In the genomic region with DNA sequence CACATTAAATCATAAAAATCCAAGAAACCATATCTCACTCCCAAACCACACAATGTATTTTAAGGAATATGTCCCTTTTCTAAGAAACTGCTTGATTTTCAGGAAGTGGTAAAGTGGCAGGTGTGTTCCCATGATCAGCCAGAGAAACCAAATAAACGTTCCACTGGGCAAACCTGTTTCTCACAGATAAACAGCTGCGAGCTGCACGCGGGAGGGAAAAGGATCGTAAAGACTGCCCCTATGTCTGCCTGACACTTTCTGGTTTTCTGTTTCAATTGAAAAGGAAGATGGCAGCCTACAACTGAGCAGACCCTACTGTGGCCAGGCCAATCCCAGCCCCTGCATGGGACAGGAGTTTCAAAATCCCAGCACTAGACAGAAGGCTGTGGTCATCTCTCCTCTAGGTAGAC, we compare ENCODE assay signal across 1 cellular context.
A peak's percentile ranks its signal among the peaks of the same experiment; 100 is the strongest.
TF ChIP-seq lines count a peak whose summit lies in the region.

No MANE protein-coding gene starts in this region.

TF ChIP-seq in K562, 482 proteins besides CTCF, POLR2A, EP300 and RAD21 (continued from another document and continues in another):
- peak; percentile 20; the same call in 1 of the 2 replicates for TF ChIP-seq JUN (IDR thresholded peaks at IDR 0.05; ENCODE audit: borderline replicate concordance, low read depth, low read length)
- no peak for TF ChIP-seq JUN (CRISPR knock-in tag; IDR thresholded peaks at IDR 0.05; ENCODE audit: borderline replicate concordance)
- no peak for TF ChIP-seq ZFP30 (CRISPR knock-in tag; IDR thresholded peaks at IDR 0.05; ENCODE audit: borderline replicate concordance)
- TF ChIP-seq, protein P1, sequence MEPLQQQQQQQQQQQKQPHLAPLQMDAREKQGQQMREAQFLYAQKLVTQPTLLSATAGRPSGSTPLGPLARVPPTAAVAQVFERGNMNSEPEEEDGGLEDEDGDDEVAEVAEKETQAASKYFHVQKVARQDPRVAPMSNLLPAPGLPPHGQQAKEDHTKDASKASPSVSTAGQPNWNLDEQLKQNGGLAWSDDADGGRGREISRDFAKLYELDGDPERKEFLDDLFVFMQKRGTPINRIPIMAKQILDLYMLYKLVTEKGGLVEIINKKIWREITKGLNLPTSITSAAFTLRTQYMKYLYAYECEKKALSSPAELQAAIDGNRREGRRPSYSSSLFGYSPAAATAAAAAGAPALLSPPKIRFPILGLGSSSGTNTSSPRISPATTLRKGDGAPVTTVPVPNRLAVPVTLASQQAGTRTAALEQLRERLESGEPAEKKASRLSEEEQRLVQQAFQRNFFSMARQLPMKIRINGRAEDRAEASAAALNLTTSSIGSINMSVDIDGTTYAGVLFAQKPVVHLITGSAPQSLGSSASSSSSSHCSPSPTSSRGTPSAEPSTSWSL (CRISPR knock-in tag; IDR thresholded peaks at IDR 0.05; ENCODE audit: borderline replicate concordance) = no peak
- no peak for TF ChIP-seq ZNF764 (CRISPR knock-in tag; IDR thresholded peaks at IDR 0.05; ENCODE audit: low read depth)
- no peak for TF ChIP-seq ZSCAN29 (IDR thresholded peaks at IDR 0.05)
- TF ChIP-seq CC2D1A (IDR thresholded peaks at IDR 0.05) = peak; percentile 74; the same call in 1 of the 2 replicates
- no peak for TF ChIP-seq SRSF9 (IDR thresholded peaks at IDR 0.05; ENCODE audit: borderline replicate concordance, low read depth, low read length)
- TF ChIP-seq PURB (CRISPR knock-in tag; IDR thresholded peaks at IDR 0.05; ENCODE audit: low read depth) = no peak
- no peak for TF ChIP-seq ZNF785 (CRISPR knock-in tag; IDR thresholded peaks at IDR 0.05)
- TF ChIP-seq, protein P2, sequence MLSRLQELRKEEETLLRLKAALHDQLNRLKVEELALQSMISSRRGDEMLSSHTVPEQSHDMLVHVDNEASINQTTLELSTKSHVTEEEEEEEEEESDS (CRISPR knock-in tag; IDR thresholded peaks at IDR 0.05) = no peak
- TF ChIP-seq ESRRB (CRISPR knock-in tag; IDR thresholded peaks at IDR 0.05; ENCODE audit: borderline replicate concordance) = no peak
- no peak for TF ChIP-seq TAF7 (tag; IDR thresholded peaks at IDR 0.05)
- no peak for TF ChIP-seq ZNF696 (CRISPR knock-in tag; conservative IDR thresholded peaks at IDR 0.05)
- TF ChIP-seq TAL1 (IDR thresholded peaks at IDR 0.05) = peak; percentile 97
- TF ChIP-seq, protein P3, sequence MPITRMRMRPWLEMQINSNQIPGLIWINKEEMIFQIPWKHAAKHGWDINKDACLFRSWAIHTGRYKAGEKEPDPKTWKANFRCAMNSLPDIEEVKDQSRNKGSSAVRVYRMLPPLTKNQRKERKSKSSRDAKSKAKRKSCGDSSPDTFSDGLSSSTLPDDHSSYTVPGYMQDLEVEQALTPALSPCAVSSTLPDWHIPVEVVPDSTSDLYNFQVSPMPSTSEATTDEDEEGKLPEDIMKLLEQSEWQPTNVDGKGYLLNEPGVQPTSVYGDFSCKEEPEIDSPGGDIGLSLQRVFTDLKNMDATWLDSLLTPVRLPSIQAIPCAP (CRISPR knock-in tag; IDR thresholded peaks at IDR 0.05; ENCODE audit: borderline replicate concordance) = no peak
- peak; percentile 96 for TF ChIP-seq CBFA2T2 (conservative IDR thresholded peaks at IDR 0.05)
- TF ChIP-seq PTRF (tag; IDR thresholded peaks at IDR 0.05) = no peak
- no peak for TF ChIP-seq CBX1 (IDR thresholded peaks at IDR 0.05; ENCODE audit: low read depth)
- TF ChIP-seq FOXA1 (IDR thresholded peaks at IDR 0.05; ENCODE audit: borderline replicate concordance) = no peak
- no peak for TF ChIP-seq CBFB (CRISPR knock-in tag; IDR thresholded peaks at IDR 0.05)
- peak; percentile 47; the same call in 1 of the 2 replicates for TF ChIP-seq KHSRP (IDR thresholded peaks at IDR 0.05)
- TF ChIP-seq, protein P4, sequence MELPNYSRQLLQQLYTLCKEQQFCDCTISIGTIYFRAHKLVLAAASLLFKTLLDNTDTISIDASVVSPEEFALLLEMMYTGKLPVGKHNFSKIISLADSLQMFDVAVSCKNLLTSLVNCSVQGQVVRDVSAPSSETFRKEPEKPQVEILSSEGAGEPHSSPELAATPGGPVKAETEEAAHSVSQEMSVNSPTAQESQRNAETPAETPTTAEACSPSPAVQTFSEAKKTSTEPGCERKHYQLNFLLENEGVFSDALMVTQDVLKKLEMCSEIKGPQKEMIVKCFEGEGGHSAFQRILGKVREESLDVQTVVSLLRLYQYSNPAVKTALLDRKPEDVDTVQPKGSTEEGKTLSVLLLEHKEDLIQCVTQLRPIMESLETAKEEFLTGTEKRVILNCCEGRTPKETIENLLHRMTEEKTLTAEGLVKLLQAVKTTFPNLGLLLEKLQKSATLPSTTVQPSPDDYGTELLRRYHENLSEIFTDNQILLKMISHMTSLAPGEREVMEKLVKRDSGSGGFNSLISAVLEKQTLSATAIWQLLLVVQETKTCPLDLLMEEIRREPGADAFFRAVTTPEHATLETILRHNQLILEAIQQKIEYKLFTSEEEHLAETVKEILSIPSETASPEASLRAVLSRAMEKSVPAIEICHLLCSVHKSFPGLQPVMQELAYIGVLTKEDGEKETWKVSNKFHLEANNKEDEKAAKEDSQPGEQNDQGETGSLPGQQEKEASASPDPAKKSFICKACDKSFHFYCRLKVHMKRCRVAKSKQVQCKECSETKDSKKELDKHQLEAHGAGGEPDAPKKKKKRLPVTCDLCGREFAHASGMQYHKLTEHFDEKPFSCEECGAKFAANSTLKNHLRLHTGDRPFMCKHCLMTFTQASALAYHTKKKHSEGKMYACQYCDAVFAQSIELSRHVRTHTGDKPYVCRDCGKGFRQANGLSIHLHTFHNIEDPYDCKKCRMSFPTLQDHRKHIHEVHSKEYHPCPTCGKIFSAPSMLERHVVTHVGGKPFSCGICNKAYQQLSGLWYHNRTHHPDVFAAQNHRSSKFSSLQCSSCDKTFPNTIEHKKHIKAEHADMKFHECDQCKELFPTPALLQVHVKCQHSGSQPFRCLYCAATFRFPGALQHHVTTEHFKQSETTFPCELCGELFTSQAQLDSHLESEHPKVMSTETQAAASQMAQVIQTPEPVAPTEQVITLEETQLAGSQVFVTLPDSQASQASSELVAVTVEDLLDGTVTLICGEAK (IDR thresholded peaks at IDR 0.05) = no peak
- TF ChIP-seq, protein P4 (CRISPR knock-in tag; IDR thresholded peaks at IDR 0.05) = no peak
- TF ChIP-seq ZNF3 (CRISPR knock-in tag; IDR thresholded peaks at IDR 0.05) = no peak
- TF ChIP-seq BACH1 (tag; IDR thresholded peaks at IDR 0.05) = no peak
- no peak for TF ChIP-seq HLTF (IDR thresholded peaks at IDR 0.05)
- TF ChIP-seq SMARCE1 (IDR thresholded peaks at IDR 0.05) = peak; percentile 91
- no peak for TF ChIP-seq HDAC6 (IDR thresholded peaks at IDR 0.05; ENCODE audit: low read depth, low read length)
- TF ChIP-seq ZNF197 (CRISPR knock-in tag; IDR thresholded peaks at IDR 0.05; ENCODE audit: low read depth) = peak; percentile 91
- TF ChIP-seq ADNP (tag; IDR thresholded peaks at IDR 0.05) = no peak
- no peak for TF ChIP-seq CHD4 (IDR thresholded peaks at IDR 0.05; ENCODE audit: insufficient read depth, insufficient replicate concordance, low read depth, low read length, poor library complexity, severe bottlenecking)
- TF ChIP-seq, protein P5, sequence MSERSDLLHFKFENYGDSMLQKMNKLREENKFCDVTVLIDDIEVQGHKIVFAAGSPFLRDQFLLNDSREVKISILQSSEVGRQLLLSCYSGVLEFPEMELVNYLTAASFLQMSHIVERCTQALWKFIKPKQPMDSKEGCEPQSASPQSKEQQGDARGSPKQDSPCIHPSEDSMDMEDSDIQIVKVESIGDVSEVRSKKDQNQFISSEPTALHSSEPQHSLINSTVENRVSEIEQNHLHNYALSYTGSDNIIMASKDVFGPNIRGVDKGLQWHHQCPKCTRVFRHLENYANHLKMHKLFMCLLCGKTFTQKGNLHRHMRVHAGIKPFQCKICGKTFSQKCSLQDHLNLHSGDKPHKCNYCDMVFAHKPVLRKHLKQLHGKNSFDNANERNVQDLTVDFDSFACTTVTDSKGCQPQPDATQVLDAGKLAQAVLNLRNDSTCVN (CRISPR knock-in tag; IDR thresholded peaks at IDR 0.05) = no peak
- peak; percentile 91 for TF ChIP-seq DMBX1 (CRISPR knock-in tag; IDR thresholded peaks at IDR 0.05; ENCODE audit: borderline replicate concordance)
- TF ChIP-seq, protein P6, sequence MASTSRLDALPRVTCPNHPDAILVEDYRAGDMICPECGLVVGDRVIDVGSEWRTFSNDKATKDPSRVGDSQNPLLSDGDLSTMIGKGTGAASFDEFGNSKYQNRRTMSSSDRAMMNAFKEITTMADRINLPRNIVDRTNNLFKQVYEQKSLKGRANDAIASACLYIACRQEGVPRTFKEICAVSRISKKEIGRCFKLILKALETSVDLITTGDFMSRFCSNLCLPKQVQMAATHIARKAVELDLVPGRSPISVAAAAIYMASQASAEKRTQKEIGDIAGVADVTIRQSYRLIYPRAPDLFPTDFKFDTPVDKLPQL (IDR thresholded peaks at IDR 0.05; ENCODE audit: extremely low read depth, insufficient read length) = no peak
- no peak for TF ChIP-seq PHF21A (IDR thresholded peaks at IDR 0.05; ENCODE audit: borderline replicate concordance, low read depth)
- no peak for TF ChIP-seq JUNB (CRISPR knock-in tag; conservative IDR thresholded peaks at IDR 0.05)
- TF ChIP-seq XRCC3 (IDR thresholded peaks at IDR 0.05) = no peak
- no peak for TF ChIP-seq TFAM (CRISPR knock-in tag; conservative IDR thresholded peaks at IDR 0.05)
- no peak for TF ChIP-seq POLR2G (IDR thresholded peaks at IDR 0.05; ENCODE audit: low read depth, low read length)
- peak; percentile 94 for TF ChIP-seq DPF2 (IDR thresholded peaks at IDR 0.05)
- no peak for TF ChIP-seq MED1 (CRISPR knock-in tag; IDR thresholded peaks at IDR 0.05; ENCODE audit: borderline replicate concordance)
- TF ChIP-seq ERF (CRISPR knock-in tag; IDR thresholded peaks at IDR 0.05) = peak; percentile 55; the same call in 1 of the 2 replicates
- TF ChIP-seq, protein P7, sequence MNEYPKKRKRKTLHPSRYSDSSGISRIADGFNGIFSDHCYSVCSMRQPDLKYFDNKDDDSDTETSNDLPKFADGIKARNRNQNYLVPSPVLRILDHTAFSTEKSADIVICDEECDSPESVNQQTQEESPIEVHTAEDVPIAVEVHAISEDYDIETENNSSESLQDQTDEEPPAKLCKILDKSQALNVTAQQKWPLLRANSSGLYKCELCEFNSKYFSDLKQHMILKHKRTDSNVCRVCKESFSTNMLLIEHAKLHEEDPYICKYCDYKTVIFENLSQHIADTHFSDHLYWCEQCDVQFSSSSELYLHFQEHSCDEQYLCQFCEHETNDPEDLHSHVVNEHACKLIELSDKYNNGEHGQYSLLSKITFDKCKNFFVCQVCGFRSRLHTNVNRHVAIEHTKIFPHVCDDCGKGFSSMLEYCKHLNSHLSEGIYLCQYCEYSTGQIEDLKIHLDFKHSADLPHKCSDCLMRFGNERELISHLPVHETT (CRISPR knock-in tag; conservative IDR thresholded peaks at IDR 0.05 in 1 of 2, IDR thresholded peaks at IDR 0.05 in 1 of 2) = no peak
- TF ChIP-seq RFX7 (CRISPR knock-in tag; IDR thresholded peaks at IDR 0.05) = no peak
- no peak for TF ChIP-seq DNMT1 (IDR thresholded peaks at IDR 0.05)
- TF ChIP-seq POLR2AphosphoS5 (IDR thresholded peaks at IDR 0.05; ENCODE audit: control insufficient read depth, insufficient read depth, low read depth, low read length) = peak; percentile 94
- TF ChIP-seq, protein P8, sequence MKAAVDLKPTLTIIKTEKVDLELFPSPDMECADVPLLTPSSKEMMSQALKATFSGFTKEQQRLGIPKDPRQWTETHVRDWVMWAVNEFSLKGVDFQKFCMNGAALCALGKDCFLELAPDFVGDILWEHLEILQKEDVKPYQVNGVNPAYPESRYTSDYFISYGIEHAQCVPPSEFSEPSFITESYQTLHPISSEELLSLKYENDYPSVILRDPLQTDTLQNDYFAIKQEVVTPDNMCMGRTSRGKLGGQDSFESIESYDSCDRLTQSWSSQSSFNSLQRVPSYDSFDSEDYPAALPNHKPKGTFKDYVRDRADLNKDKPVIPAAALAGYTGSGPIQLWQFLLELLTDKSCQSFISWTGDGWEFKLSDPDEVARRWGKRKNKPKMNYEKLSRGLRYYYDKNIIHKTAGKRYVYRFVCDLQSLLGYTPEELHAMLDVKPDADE (conservative IDR thresholded peaks at IDR 0.05; ENCODE audit: control insufficient read depth, low read depth, low read length) = 0 out of 2 replicates have a peak, but pooled peaks have one; percentile 43
- TF ChIP-seq PYGO2 (tag; IDR thresholded peaks at IDR 0.05) = no peak
- no peak for TF ChIP-seq RFX5 (IDR thresholded peaks at IDR 0.05; ENCODE audit: low read depth, low read length)
- TF ChIP-seq ZBTB8A (IDR thresholded peaks at IDR 0.05; ENCODE audit: partially characterized antibody) = no peak
- TF ChIP-seq E2F3 (CRISPR knock-in tag; IDR thresholded peaks at IDR 0.05) = no peak
- TF ChIP-seq NFE2L1 (tag; IDR thresholded peaks at IDR 0.05; ENCODE audit: borderline replicate concordance, low read depth) = no peak
- TF ChIP-seq RBM15 (IDR thresholded peaks at IDR 0.05; ENCODE audit: insufficient read depth, low read length) = no peak
- no peak for TF ChIP-seq ZNF212 (CRISPR knock-in tag; IDR thresholded peaks at IDR 0.05)
- no peak for TF ChIP-seq RHOXF2B (CRISPR knock-in tag; conservative IDR thresholded peaks at IDR 0.05)
- no peak for TF ChIP-seq RBM22 (IDR thresholded peaks at IDR 0.05; ENCODE audit: low read depth, low read length, poor library complexity, severe bottlenecking)
- TF ChIP-seq MYC (IDR thresholded peaks at IDR 0.05; ENCODE audit: low read depth, low read length) = peak; percentile 76
- no peak for TF ChIP-seq MYC (CRISPR knock-in tag; IDR thresholded peaks at IDR 0.05; ENCODE audit: borderline replicate concordance, low read depth)
- TF ChIP-seq ZNF436 (CRISPR knock-in tag; IDR thresholded peaks at IDR 0.05) = no peak
- no peak for TF ChIP-seq NFXL1 (CRISPR knock-in tag; IDR thresholded peaks at IDR 0.05)
